17 cellular contexts compared by ENCODE assay signal in genomic region chr6:147395158-147395557, GRCh38.
DNase-seq lines count a peak whose midpoint lies in the region; ATAC-seq and TF ChIP-seq lines count a peak whose summit lies in the region.
"Had no signal": no experiment of that assay in that cellular context is flagged by ENCODE, and none has a peak within 500 bp of the region (broad histone marks: within the 10 kb centered on the region; RNA-seq: fewer than 3 reads in every experiment).

No MANE protein-coding gene starts in this region.

- POLR2A ChIA-PET in SK-N-SH (lab: Yijun Ruan, JAX) (no interaction called here), HEK293T (lab: Yijun Ruan, JAX) (no interaction called here)

- H3K36me3 Mint-ChIP-seq in H9 (ENCODE audit: insufficient read depth in 1 of 3, low read depth in 3 of 3): peaks cover under 1 to 5% (median 3%) of the 10 kb centered on the region in 3 experiments; a peak in 4 of 7 replicates

- no peak overlapping the region for H3K4ac ChIP-seq in H9 (ENCODE audit: low read depth, low read length)

- H3K4me1 ChIP-seq in SK-N-SH (ENCODE audit: control insufficient read depth in 1 of 2, insufficient read depth in 2 of 2, low read depth in 1 of 2, low read length in 1 of 2) (no peaks in the 10 kb centered on the region), H9 (ENCODE audit: insufficient read depth, low read length) (no peaks in the 10 kb centered on the region)

- no peaks in the 10 kb centered on the region; the same call in 1 of the 2 replicates for H3K27me3 Mint-ChIP-seq in H9 (ENCODE audit: low read depth)

- H2BK15ac ChIP-seq in H9 (ENCODE audit: low read depth, low read length): no peak overlapping the region

- H3K79me2 ChIP-seq in SK-N-SH (ENCODE audit: insufficient read depth): no peaks in the 10 kb centered on the region
- H3K79me2 ChIP-seq in H9 (ENCODE audit: insufficient read depth, low read length): no peaks in the 10 kb centered on the region

- H3K9me3 ChIP-seq in SK-N-SH: no peaks in the 10 kb centered on the region
- no peaks in the 10 kb centered on the region for H3K9me3 ChIP-seq in H9 (ENCODE audit: control insufficient read depth, low read depth, low read length)

- no peak for TF ChIP-seq RAD21 in SK-N-SH (IDR thresholded peaks at IDR 0.05; ENCODE audit: low read length)

- no peak overlapping the region for H2BK12ac ChIP-seq in H9 (ENCODE audit: insufficient read length, low read depth, low read length)

- no peak overlapping the region for H3K27ac ChIP-seq in SK-N-SH (ENCODE audit: low read depth in 2 of 2, low read length in 1 of 2)
- H3K27ac ChIP-seq in H9 (ENCODE audit: insufficient read length, low read depth, low read length): no peak overlapping the region

- H4K5ac ChIP-seq in H9 (ENCODE audit: insufficient read length, low read depth, low read length): no peak overlapping the region

- H3F3A ChIP-seq in SK-N-SH (replicated peaks; ENCODE audit: insufficient read depth): peaks cover 4% of the 10 kb centered on the region

- DNase-seq in SK-N-SH: no peak
- peak; percentile 34 to 39 for DNase-seq in cardiac fibroblast (ENCODE audit: low read depth in 2 of 2)
- DNase-seq in fibroblast of villous mesenchyme (ENCODE audit: low read depth): peak; percentile 6
- DNase-seq in HEK293T (ENCODE audit: extremely low spot score): no peak
- no peak for DNase-seq in H9
- no peak for DNase-seq in NCI-H2196 treated with DMSO at 0.1 percent for 48 hours (lab: John Stamatoyannopoulos, UW; ENCODE audit: unreplicated experiment)
- no peak for DNase-seq in cerebellar cortex (ENCODE audit: low spot score)
- DNase-seq: 8988T, C1 segment of cervical spinal cord, KBM-7, NCI-H1048, NCI-H146, NCI-H2081 treated with DMSO at 0.1 percent for 48 hours, NCI-H69, SIG-M5 had no signal

- peaks cover 0 to 9% of the 10 kb centered on the region in 2 experiments for H3K36me3 ChIP-seq in SK-N-SH (replicated peaks in 1 of 2; ENCODE audit: control insufficient read depth in 1 of 2, insufficient read depth in 2 of 2, low read length in 1 of 2)

- no peak overlapping the region for H4K8ac ChIP-seq in H9 (replicated peaks; ENCODE audit: insufficient read length, low read depth, low read length)

- peak; percentile 51; the same call in 1 of the 3 replicates for ATAC-seq in SK-N-SH treated with all-trans-retinoic acid at 6 μM for 48 hours
- ATAC-seq: HCT116 had no signal

- H3K27me3 ChIP-seq in SK-N-SH (ENCODE audit: insufficient read depth): no peaks in the 10 kb centered on the region
- H3K27me3 ChIP-seq in H9 (ENCODE audit: insufficient read depth, low read length): no peaks in the 10 kb centered on the region

- H3K9me2 ChIP-seq in SK-N-SH: no peaks in the 10 kb centered on the region

- H3K9ac ChIP-seq in SK-N-SH (no peak overlapping the region), H9 (ENCODE audit: extremely low read depth, insufficient read length, low read length) (no peak overlapping the region)

- H4K91ac ChIP-seq in H9 (ENCODE audit: insufficient read length, low read depth, low read length): no peak overlapping the region

- H3K56ac ChIP-seq in H9 (ENCODE audit: insufficient read length, low read depth, low read length): no peak overlapping the region

- 83% methylated on average over 1 of the region's 1 CpG for whole genome bisulfite sequencing in SK-N-SH (ENCODE audit: low lambda C conversion rate)
- no CpG with 5 or more reads among the region's 1 CpG for WGBS in H9 (ENCODE audit: extremely low coverage, insufficient read length, low lambda C conversion rate)

- H3K4me2 ChIP-seq in SK-N-SH (no peak overlapping the region), H9 (ENCODE audit: insufficient read depth, insufficient read length, low read length) (no peak overlapping the region)

- H2BK120ac ChIP-seq in H9 (ENCODE audit: low read depth, low read length, poor library complexity, severe bottlenecking): no peak overlapping the region

- H3K23ac ChIP-seq in H9 (ENCODE audit: insufficient read length, low read depth, low read length): no peak overlapping the region

- H2AK5ac ChIP-seq in H9 (ENCODE audit: insufficient read length, low read length): no peak overlapping the region

- H2BK5ac ChIP-seq in H9 (ENCODE audit: insufficient read length, low read length): no peak overlapping the region

- no peak overlapping the region for H3T11ph ChIP-seq in H9 (ENCODE audit: low read length)

- H3K4me1 Mint-ChIP-seq in H9: peaks cover 3 to 9% of the 10 kb centered on the region in 2 experiments; a peak in 3 of 4 replicates

- no peaks in the 10 kb centered on the region for H3K23me2 ChIP-seq in H9 (ENCODE audit: insufficient read length, low read depth, low read length, poor library complexity, severe bottlenecking)

- no peak overlapping the region for H3K18ac ChIP-seq in H9 (ENCODE audit: insufficient read length, low read depth, low read length)

- H3K79me1 ChIP-seq in H9 (ENCODE audit: insufficient read depth, low read depth, low read length, poor library complexity, severe bottlenecking): no peaks in the 10 kb centered on the region

- no peak overlapping the region for H3K4me3 Mint-ChIP-seq in H9

- no peak overlapping the region for H2AFZ ChIP-seq in SK-N-SH (ENCODE audit: low read depth)
- no peak overlapping the region for H2AFZ ChIP-seq in H9 (ENCODE audit: low read length)

- no peak overlapping the region for H3K27ac Mint-ChIP-seq in H9

- no peak for TF ChIP-seq EP300 in SK-N-SH (IDR thresholded peaks at IDR 0.05; ENCODE audit: borderline replicate concordance in 1 of 2, low read depth in 1 of 2, low read length in 1 of 2)

- no peak overlapping the region for H3K4me3 ChIP-seq in SK-N-SH (ENCODE audit: low read depth in 2 of 2, low read length in 1 of 2)
- no peak overlapping the region for H3K4me3 ChIP-seq in cardiac fibroblast (replicated peaks in 1 of 2; ENCODE audit: low read depth in 2 of 2, low read length in 2 of 2)
- H3K4me3 ChIP-seq in fibroblast of villous mesenchyme (ENCODE audit: low read depth, low read length): no peak overlapping the region

- CTCF ChIA-PET in SK-N-SH (lab: Yijun Ruan, JAX): no interaction called here
- CTCF ChIA-PET in HEK293T (lab: Yijun Ruan, JAX): no interaction called here

- no peak overlapping the region for H2BK20ac ChIP-seq in H9 (ENCODE audit: low read depth, low read length, poor library complexity, severe bottlenecking)

- H4K20me1 ChIP-seq in SK-N-SH (ENCODE audit: insufficient read depth) (no peaks in the 10 kb centered on the region), H9 (ENCODE audit: control insufficient read depth, insufficient read depth, insufficient read length) (no peaks in the 10 kb centered on the region)

- TF ChIP-seq CTCF in SK-N-SH (IDR thresholded peaks at IDR 0.05): no peak
- TF ChIP-seq CTCF in cardiac fibroblast (IDR thresholded peaks at IDR 0.05; ENCODE audit: low read depth, low read length): no peak
- TF ChIP-seq CTCF in fibroblast of villous mesenchyme (IDR thresholded peaks at IDR 0.05; ENCODE audit: insufficient read depth, low read depth, low read length): no peak
- TF ChIP-seq CTCF in H9 (conservative IDR thresholded peaks at IDR 0.05): no peak

- peaks cover 3 to 4% of the 10 kb centered on the region in 2 experiments for H3K9me3 Mint-ChIP-seq in H9

- no peak overlapping the region for H3K14ac ChIP-seq in H9 (ENCODE audit: insufficient read depth, low read length)

TF ChIP-seq in SK-N-SH treated with all-trans-retinoic acid at 6 μM for 48 hours, 23 proteins besides CTCF, POLR2A, EP300 and RAD21 (continues in another document):
- TF ChIP-seq TCF4 (CRISPR knock-in tag; IDR thresholded peaks at IDR 0.05; ENCODE audit: borderline replicate concordance): no peak

TF ChIP-seq in SK-N-SH, 30 proteins besides CTCF, POLR2A, EP300 and RAD21:
- TF ChIP-seq FOXM1 (IDR thresholded peaks at IDR 0.05; ENCODE audit: low read depth) (no peak), IRF3 (IDR thresholded peaks at IDR 0.05; ENCODE audit: low read depth, low read length) (no peak), MEF2A (IDR thresholded peaks at IDR 0.05; ENCODE audit: borderline replicate concordance, low read depth) (no peak), GATA2 (CRISPR knock-in tag; IDR thresholded peaks at IDR 0.05) (no peak)

TF ChIP-seq in HEK293T, 16 proteins besides CTCF, POLR2A, EP300 and RAD21:
- TF ChIP-seq L3MBTL2 (conservative IDR thresholded peaks at IDR 0.05) (no peak), ZNF384 (IDR thresholded peaks at IDR 0.05) (no peak)

Comparison
In these comparisons a context has a peak if more than half of its experiments do, and no peak if none do; other contexts are left out.
1. DNase-seq: peak in cardiac fibroblast (2 of 2) and fibroblast of villous mesenchyme (single experiment); none in SK-N-SH (single experiment), HEK293T (single experiment), H9 (single experiment), NCI-H2196 treated with DMSO at 0.1 percent for 48 hours (single experiment) and cerebellar cortex (single experiment).